Comparison of ENCODE assay signal across 20 cellular contexts in the genomic region with DNA sequence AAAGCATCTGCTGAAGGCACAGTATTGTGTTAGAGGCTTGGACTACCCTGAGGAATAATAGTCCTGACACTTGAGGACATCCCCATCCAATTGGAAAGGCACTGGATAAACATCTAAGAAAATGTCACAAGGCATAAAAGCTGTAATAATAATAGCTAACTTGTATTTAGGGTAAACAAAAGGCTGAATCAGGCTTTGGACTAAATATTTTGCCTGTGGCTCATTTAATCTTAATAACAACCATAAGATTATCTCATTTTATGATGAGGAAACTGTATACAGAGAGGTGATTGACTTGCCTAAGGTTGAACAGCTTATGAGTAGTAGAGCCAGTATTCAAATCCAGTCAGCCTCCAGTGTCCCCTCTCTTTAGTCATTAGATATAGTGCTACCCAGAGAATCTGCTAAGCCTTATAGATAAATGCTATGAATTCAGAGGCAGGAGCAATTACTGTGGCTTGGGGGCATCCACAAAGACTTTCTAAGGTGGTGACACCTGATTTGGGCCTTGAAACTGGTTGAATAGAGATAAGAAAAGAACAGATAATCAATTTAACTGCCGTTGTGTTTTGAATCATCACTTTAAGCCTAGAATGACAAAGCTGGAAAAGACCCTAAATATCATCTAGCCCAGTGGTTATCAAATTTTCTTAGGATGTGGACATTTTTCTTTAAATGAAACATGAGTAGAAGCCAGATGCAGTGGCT. TPM values are rescaled to one million over a fixed set of nuclear protein-coding genes. Genes with fewer than 3 reads are reported as not detected.
DNase-seq lines count a peak whose midpoint lies in the region; ATAC-seq, FAIRE-seq and TF ChIP-seq lines count a peak whose summit lies in the region.
"Had no signal": no experiment of that assay in that cellular context is flagged by ENCODE, and none has a peak within 500 bp of the region (broad histone marks: within the 10 kb centered on the region; RNA-seq: fewer than 3 reads in every experiment).

No MANE protein-coding gene starts in this region.

- TF ChIP-seq POLR2A in IMR-90 (IDR thresholded peaks at IDR 0.05; ENCODE audit: low read depth, low read length) (no peak), upper lobe of left lung (IDR thresholded peaks at IDR 0.05) (no peak)

- ATAC-seq in IMR-90 (ENCODE audit: low read depth): peak; percentile 91
- ATAC-seq in upper lobe of left lung (ENCODE audit: low FRiP score in 2 of 2): no peak
- no peak for ATAC-seq in pancreas
- ATAC-seq: HCT116, Panc1 had no signal

- no peak for TF ChIP-seq RAD21 in IMR-90 (IDR thresholded peaks at IDR 0.05; ENCODE audit: low read length)

- H3K14ac ChIP-seq in IMR-90 (replicated peaks; ENCODE audit: low read depth, low read length): no peak overlapping the region

- H3K27ac ChIP-seq in IMR-90 (ENCODE audit: insufficient read depth, low read length) (peak overlapping the region; percentile 33; the same call in 1 of the 2 replicates), upper lobe of left lung (no peak overlapping the region), pancreas (no peak overlapping the region)

- dilution Hi-C loops in IMR-90 (cut with HindIII; ENCODE audit: low sequenced_read_pairs, unreplicated experiment): no loop called here

- H4K5ac ChIP-seq in IMR-90 (ENCODE audit: low read depth, low read length): no peak overlapping the region

- H3K36me3 ChIP-seq in IMR-90 (ENCODE audit: control insufficient read depth, insufficient read depth, low read length) (peaks cover 17% of the 10 kb centered on the region), upper lobe of left lung (peaks cover 5 to 22% (median 18%) of the 10 kb centered on the region in 4 donors), pancreas (peaks cover 0 to 16% (median 0%) of the 10 kb centered on the region in 3 donors)

- H3K4me3 ChIP-seq in IMR-90 (ENCODE audit: insufficient read depth, low read depth, low read length) (no peak overlapping the region), epithelial cell of esophagus (ENCODE audit: low read length) (no peak overlapping the region), upper lobe of left lung (no peak overlapping the region), pancreas (no peak overlapping the region)
- H3K4me3 ChIP-seq: MG63 had no signal

- H3K79me1 ChIP-seq in IMR-90 (ENCODE audit: low read depth in 1 of 2, low read length in 2 of 2): 0 out of 4 replicates have a peak, but pooled peaks cover 0 to 5% of the 10 kb centered on the region in 2 experiments

- H3K4me1 ChIP-seq in IMR-90 (ENCODE audit: control insufficient read depth, insufficient read depth, low read length) (peaks cover 8% of the 10 kb centered on the region), upper lobe of left lung (no peaks in the 10 kb centered on the region), pancreas (no peaks in the 10 kb centered on the region)

- no peak overlapping the region for H2AFZ ChIP-seq in IMR-90 (replicated peaks; ENCODE audit: low read length, poor library complexity)

- H3K9me3 ChIP-seq in IMR-90 (ENCODE audit: control insufficient read depth, insufficient read depth, low read length) (no peaks in the 10 kb centered on the region), upper lobe of left lung (no peaks in the 10 kb centered on the region), pancreas (no peaks in the 10 kb centered on the region)
- H3K9me3 ChIP-seq: MG63 had no signal

- no peak overlapping the region for H4K8ac ChIP-seq in IMR-90 (ENCODE audit: low read depth in 2 of 2, low read length in 2 of 2)

- no TSS peak for BruUV-seq in IMR-90 (replicated peaks; lab: Mats Ljungman, UMichigan)

- no peak overlapping the region for H2BK20ac ChIP-seq in IMR-90 (ENCODE audit: low read depth, low read length)

- no peak overlapping the region for H4K91ac ChIP-seq in IMR-90 (ENCODE audit: insufficient read depth, low read depth, low read length)

- H3K23ac ChIP-seq in IMR-90 (ENCODE audit: low read depth, low read length): no peak overlapping the region

- H3K27me3 ChIP-seq in IMR-90 (ENCODE audit: control insufficient read depth, insufficient read depth, low read length) (no peaks in the 10 kb centered on the region), upper lobe of left lung (no peaks in the 10 kb centered on the region), pancreas (no peaks in the 10 kb centered on the region)
- H3K27me3 ChIP-seq: MG63 had no signal

- peak; percentile 18 for DNase-seq in EH (ENCODE audit: low read depth)
- DNase-seq in IMR-90: peak; percentile 67
- DNase-seq in epithelial cell of esophagus (ENCODE audit: low read depth): peak; percentile 52
- peak; percentile 59 for DNase-seq in foreskin melanocyte
- DNase-seq in upper lobe of left lung: no peak
- DNase-seq in pancreas: no peak
- DNase-seq in mucosa of gallbladder (ENCODE audit: low spot score): no peak
- DNase-seq in RCC 7860 (ENCODE audit: low spot score): no peak
- DNase-seq: CD4-positive, CD25-positive, alpha-beta regulatory T cell; KBM-7; MG63; NCI-H2029; NCI-H526 treated with DMSO at 0.1 percent for 48 hours; SHP77 treated with DMSO at 0.1 percent for 48 hours had no signal

- no peak overlapping the region for H2BK120ac ChIP-seq in IMR-90 (ENCODE audit: low read depth, low read length)

- H2AK9ac ChIP-seq in IMR-90 (replicated peaks; ENCODE audit: low read depth, low read length, poor library complexity): no peak overlapping the region

- POLR2A ChIA-PET in IMR-90 (lab: Charles Lee; ENCODE audit: unreplicated experiment): no interaction called here

- no peak overlapping the region for H2AK5ac ChIP-seq in IMR-90 (ENCODE audit: low read depth, low read length)

- H2BK5ac ChIP-seq in IMR-90 (ENCODE audit: low read depth, low read length, poor library complexity, severe bottlenecking): peak overlapping the region; percentile 68

- H3K56ac ChIP-seq in IMR-90 (ENCODE audit: extremely low read depth, insufficient read depth, low read length): no peak overlapping the region

- H4K20me1 ChIP-seq in IMR-90 (ENCODE audit: insufficient read depth, low read length): no peaks in the 10 kb centered on the region

- peaks cover 7% of the 10 kb centered on the region for H3K9me1 ChIP-seq in IMR-90 (ENCODE audit: insufficient read depth, low read length)

- FAIRE-seq in pancreas (lab: Jason Lieb, UNC) (no peak), RCC 7860 (lab: Jason Lieb, UNC) (no peak)
- FAIRE-seq: G401.6, H1, HepG2 had no signal

- peak overlapping the region; percentile 10; the same call in 1 of the 2 replicates for H3K4me2 ChIP-seq in IMR-90 (ENCODE audit: low read depth, low read length)

- TF ChIP-seq CTCF in IMR-90 (conservative IDR thresholded peaks at IDR 0.05; ENCODE audit: low read depth, low read length): no peak
- no peak for TF ChIP-seq CTCF in epithelial cell of esophagus (IDR thresholded peaks at IDR 0.05; ENCODE audit: insufficient read depth, low read depth, low read length, missing control alignments)
- no peak for TF ChIP-seq CTCF in upper lobe of left lung (IDR thresholded peaks at IDR 0.05)
- no peak for TF ChIP-seq CTCF in pancreas (IDR thresholded peaks at IDR 0.05)

- intact Hi-C loops in IMR-90 (cut with micrococcal nuclease) (no loop called here), pancreas (cut with DNase I) (no loop called here)

- WGBS in IMR-90 (ENCODE audit: extremely low coverage in 2 of 2, insufficient read length in 1 of 2), 2 experiments: no CpG with 5 or more reads among the region's 1 CpG
- WGBS in upper lobe of left lung, 2 donors: 76 to 96% methylated on average over 1 of the region's 1 CpG
- 15 to 21% methylated on average over 1 of the region's 1 CpG for WGBS in pancreas, 2 donors

- H3K9ac ChIP-seq in IMR-90 (ENCODE audit: low read depth, low read length): no peak overlapping the region

- CTCF ChIA-PET in IMR-90 (lab: Yijun Ruan, JAX): no interaction called here

- TF ChIP-seq EP300 in upper lobe of left lung (IDR thresholded peaks at IDR 0.05): no peak

- no peak overlapping the region for H3K4ac ChIP-seq in IMR-90 (ENCODE audit: low read depth, low read length)

- in situ Hi-C loops in IMR-90 (cut with MboI; ENCODE audit: low sequenced_read_pairs): no loop called here

- no peak overlapping the region for H2BK15ac ChIP-seq in IMR-90 (ENCODE audit: low read depth, low read length)

- no peak overlapping the region for H3K18ac ChIP-seq in IMR-90 (ENCODE audit: low read depth, low read length)

RNA-seq across cellular contexts. Expression of gene ZSWIM1, which starts 7.5 kb away (rescaled TPM):
- 7.8 and 10.0 TPM in 2 replicates for total RNA-seq in IMR-90 (2012; rRNA removed)
- polyA plus RNA-seq in IMR-90 (2012; rRNA removed): 4.2 and 4.6 TPM in 2 replicates
- polyA plus RNA-seq in IMR-90 (2012; cell fraction: cytosol; rRNA removed): 2.0 and 3.7 TPM in 2 replicates
- 4.0 and 5.2 TPM in 2 replicates for polyA plus RNA-seq in IMR-90 (2012; cell fraction: nucleus; rRNA removed; ENCODE audit: low replicate concordance)
- 1 to 10 TPM; 4.2 to 9.7 (median 8.6) TPM for total RNA-seq in upper lobe of left lung
- 1 to 10 TPM; 2.9 to 6.0 (median 4.0) TPM for total RNA-seq in pancreas
- polyA plus RNA-seq in pancreas: 1 to 10 TPM; 2.4 to 3.1 TPM
- total RNA-seq in mucosa of gallbladder: 14.6 TPM

RNA-seq across cellular contexts. Expression of gene SPATA25, which starts 13.9 kb away (rescaled TPM):
- total RNA-seq in IMR-90 (2012; rRNA removed) (0.18 TPM in 1 of 2 replicates, not detected in the other), upper lobe of left lung (10 to 100 TPM in 1 of 6 donors, 1 to 10 TPM in 5; 1.3 to 11.5 (median 1.6) TPM), pancreas (1 to 10 TPM in 1 of 6 donors, under 1 TPM in 5; 0.55 to 1.3 (median 0.84) TPM), mucosa of gallbladder (2.8 TPM)
- polyA plus RNA-seq in IMR-90 (2012; rRNA removed) (0.36 and 1.0 TPM in 2 replicates), pancreas (1 to 10 TPM; 1.2 to 1.7 TPM)
- 0.19 and 0.57 TPM in 2 replicates for polyA plus RNA-seq in IMR-90 (2012; cell fraction: cytosol; rRNA removed)
- 2.2 and 4.8 TPM in 2 replicates for polyA plus RNA-seq in IMR-90 (2012; cell fraction: nucleus; rRNA removed; ENCODE audit: low replicate concordance)
- total RNA-seq: NCI-H460 had no signal
- polyA plus RNA-seq: CD4-positive, CD25-positive, alpha-beta regulatory T cell had no signal

RNA-seq across cellular contexts. Expression of gene ZSWIM3, which starts 16.1 kb away (rescaled TPM):
- total RNA-seq in IMR-90 (2012; rRNA removed) (8.1 and 8.6 TPM in 2 replicates), upper lobe of left lung (1 to 10 TPM; 2.4 to 7.3 (median 3.9) TPM), pancreas (1 to 10 TPM in 4 of 6 donors, under 1 TPM in 2; 0.46 to 2.2 (median 1.1) TPM), mucosa of gallbladder (4.7 TPM)
- polyA plus RNA-seq in IMR-90 (2012; rRNA removed) (2.8 and 3.3 TPM in 2 replicates), pancreas (1 to 10 TPM; 1.4 to 1.9 TPM)
- 1.6 and 2.3 TPM in 2 replicates for polyA plus RNA-seq in IMR-90 (2012; cell fraction: cytosol; rRNA removed)
- 3.4 and 3.5 TPM in 2 replicates for polyA plus RNA-seq in IMR-90 (2012; cell fraction: nucleus; rRNA removed; ENCODE audit: low replicate concordance)

RNA-seq across cellular contexts. Expression of gene ACOT8, which starts 16.4 kb away (rescaled TPM):
- 27.8 and 29.8 TPM in 2 replicates for total RNA-seq in IMR-90 (2012; rRNA removed)
- polyA plus RNA-seq in IMR-90 (2012; rRNA removed): 47.5 and 54.3 TPM in 2 replicates
- 52.2 and 67.2 TPM in 2 replicates for polyA plus RNA-seq in IMR-90 (2012; cell fraction: cytosol; rRNA removed)
- polyA plus RNA-seq in IMR-90 (2012; cell fraction: nucleus; rRNA removed; ENCODE audit: low replicate concordance): 51.7 and 74.1 TPM in 2 replicates
- total RNA-seq in upper lobe of left lung: 10 to 100 TPM; 23.9 to 46.8 (median 31.5) TPM
- 10 to 100 TPM in 2 of 6 donors, 1 to 10 TPM in 4; 7.0 to 14.0 (median 9.7) TPM for total RNA-seq in pancreas
- polyA plus RNA-seq in pancreas: 10 to 100 TPM; 17.9 to 21.2 TPM
- total RNA-seq in mucosa of gallbladder: 35.7 TPM

RNA-seq across cellular contexts. Expression of gene NEURL2, which starts 17.4 kb away (rescaled TPM):
- total RNA-seq in IMR-90 (2012; rRNA removed) (0.56 and 1.1 TPM in 2 replicates), upper lobe of left lung (10 to 100 TPM in 1 of 6 donors, 1 to 10 TPM in 5; 3.9 to 31.4 (median 5.5) TPM), pancreas (1 to 10 TPM; 1.6 to 3.8 (median 2.2) TPM), mucosa of gallbladder (5.9 TPM)
- polyA plus RNA-seq in IMR-90 (2012; rRNA removed) (2.0 and 2.5 TPM in 2 replicates), pancreas (1 to 10 TPM; 4.7 to 5.3 TPM)
- polyA plus RNA-seq in IMR-90 (2012; cell fraction: cytosol; rRNA removed): 1.2 and 3.0 TPM in 2 replicates
- polyA plus RNA-seq in IMR-90 (2012; cell fraction: nucleus; rRNA removed; ENCODE audit: low replicate concordance): 9.3 and 17.2 TPM in 2 replicates

Comparison
In these comparisons a context has a peak if more than half of its experiments do, and no peak if none do; other contexts are left out.
1. DNase-seq: peak in EH (single experiment), IMR-90 (single experiment), epithelial cell of esophagus (single experiment) and foreskin melanocyte (single experiment); none in upper lobe of left lung (0 of 2), pancreas (0 of 6), mucosa of gallbladder (single experiment) and RCC 7860 (single experiment).